25 cellular contexts compared by ENCODE assay signal in genomic region chr18:49625021-49625691, GRCh38.
A peak's percentile ranks its signal among the peaks of the same experiment; 100 is the strongest.
DNase-seq lines count a peak whose midpoint lies in the region; ATAC-seq, FAIRE-seq and TF ChIP-seq lines count a peak whose summit lies in the region.
"Had no signal": no experiment of that assay in that cellular context is flagged by ENCODE, and none has a peak within 500 bp of the region (broad histone marks: within the 10 kb centered on the region; RNA-seq: fewer than 3 reads in every experiment).

No MANE protein-coding gene starts in this region.

- TF ChIP-seq CTCF in astrocyte (IDR thresholded peaks at IDR 0.05; ENCODE audit: insufficient read depth, low read depth, low read length) = no peak
- no peak for TF ChIP-seq CTCF in osteoblast (IDR thresholded peaks at IDR 0.05; ENCODE audit: extremely low read depth, low read depth, low read length)
- TF ChIP-seq CTCF in tibial nerve (IDR thresholded peaks at IDR 0.05) = no peak

- no peak for TF ChIP-seq EP300 in tibial nerve (IDR thresholded peaks at IDR 0.05)

- ATAC-seq in HG02970 (IDR thresholded peaks at IDR 0.05; ENCODE audit: low FRiP score, unreplicated experiment) = no peak
- ATAC-seq: GM12878; left cardiac atrium; natural killer cell; stimulated activated memory B cell treated with anti-CD40 and anti-IgM and Interleukin-4, amounts not matched to agents 10 μg/mL and 1 μg/mL and 100 μg/mL, for 72 hours had no signal

- no peak overlapping the region for H3K4me3 Mint-ChIP-seq in astrocyte (ENCODE audit: unreplicated experiment)
- H3K4me3 Mint-ChIP-seq: CD4-positive, CD25-positive, alpha-beta regulatory T cell; central memory CD8-positive, alpha-beta T cell; natural killer cell; stimulated activated memory B cell treated with anti-CD40 and anti-IgM and Interleukin-4, amounts not matched to agents 10 μg/mL and 1 μg/mL and 100 μg/mL, for 72 hours had no signal

- peaks cover 2% of the 10 kb centered on the region for H3K9me3 Mint-ChIP-seq in astrocyte (ENCODE audit: unreplicated experiment)
- H3K9me3 Mint-ChIP-seq: central memory CD8-positive, alpha-beta T cell; natural killer cell had no signal

- H3K4me2 ChIP-seq in GM23248 (ENCODE audit: unreplicated experiment) (no peak overlapping the region), astrocyte (ENCODE audit: low read length) (no peak overlapping the region), osteoblast (ENCODE audit: insufficient read depth, low read length) (no peak overlapping the region)

- 76 to 77% methylated on average over 9 of the region's 9 CpGs for WGBS in GM23248 (ENCODE audit: low coverage in 1 of 2, low lambda C conversion rate in 2 of 2, missing lambda C conversion rate in 2 of 2), 2 experiments
- WGBS in tibial nerve, 2 donors = 67 to 70% methylated on average over 9 of the region's 9 CpGs

- peaks cover 17% of the 10 kb centered on the region for H3K4me1 Mint-ChIP-seq in astrocyte (ENCODE audit: low read depth, unreplicated experiment)
- H3K4me1 Mint-ChIP-seq: CD4-positive, CD25-positive, alpha-beta regulatory T cell; central memory CD8-positive, alpha-beta T cell; stimulated activated memory B cell treated with anti-CD40 and anti-IgM and Interleukin-4, amounts not matched to agents 10 μg/mL and 1 μg/mL and 100 μg/mL, for 72 hours had no signal

- no peaks in the 10 kb centered on the region for H3K9me2 ChIP-seq in GM23248 (ENCODE audit: insufficient read depth)

- H3K4me1 ChIP-seq in GM23248 (ENCODE audit: insufficient read depth) (peaks cover 7% of the 10 kb centered on the region; the same call in 1 of the 2 replicates), astrocyte (ENCODE audit: insufficient read depth, low read length) (no peaks in the 10 kb centered on the region), osteoblast (ENCODE audit: insufficient read depth, low read length) (peaks cover 14% of the 10 kb centered on the region), tibial nerve (peaks cover 0 to 6% (median 2%) of the 10 kb centered on the region in 4 donors)

- no peaks in the 10 kb centered on the region for H3K36me3 Mint-ChIP-seq in astrocyte (ENCODE audit: low read depth, unreplicated experiment)
- H3K36me3 Mint-ChIP-seq: CD4-positive, CD25-positive, alpha-beta regulatory T cell; natural killer cell; stimulated activated memory B cell treated with anti-CD40 and anti-IgM and Interleukin-4, amounts not matched to agents 10 μg/mL and 1 μg/mL and 100 μg/mL, for 72 hours had no signal

- H3K36me3 ChIP-seq in GM23248 (ENCODE audit: low read depth) = no peaks in the 10 kb centered on the region
- H3K36me3 ChIP-seq in astrocyte (ENCODE audit: insufficient read depth, low read length) = no peaks in the 10 kb centered on the region
- no peaks in the 10 kb centered on the region for H3K36me3 ChIP-seq in osteoblast (ENCODE audit: insufficient read depth, low read length)
- H3K36me3 ChIP-seq in tibial nerve = no peaks in the 10 kb centered on the region
- H3K36me3 ChIP-seq: SJSA1, suprapubic skin had no signal

- no peaks in the 10 kb centered on the region for H3K9me3 ChIP-seq in GM23248 (ENCODE audit: low read depth)
- no peaks in the 10 kb centered on the region for H3K9me3 ChIP-seq in astrocyte (ENCODE audit: insufficient read depth, low read depth, low read length)
- H3K9me3 ChIP-seq in osteoblast (ENCODE audit: low read depth, low read length) = no peaks in the 10 kb centered on the region
- no peaks in the 10 kb centered on the region for H3K9me3 ChIP-seq in tibial nerve
- H3K9me3 ChIP-seq: SJSA1, suprapubic skin had no signal

- peaks cover 24% of the 10 kb centered on the region for H3K27me3 Mint-ChIP-seq in astrocyte (ENCODE audit: low read depth, unreplicated experiment)

- no peak overlapping the region for H3K9ac ChIP-seq in GM23248
- H3K9ac ChIP-seq in astrocyte (ENCODE audit: low read length) = no peak overlapping the region

- TF ChIP-seq POLR2A in tibial nerve (IDR thresholded peaks at IDR 0.05) = no peak

- H3K27me3 ChIP-seq in GM23248 (replicated peaks; ENCODE audit: insufficient read depth) (peaks cover 17% of the 10 kb centered on the region; the same call in 1 of the 2 replicates), astrocyte (ENCODE audit: insufficient read depth, low read length) (peaks cover 26% of the 10 kb centered on the region), osteoblast (ENCODE audit: insufficient read depth, low read length) (peaks cover 9% of the 10 kb centered on the region), tibial nerve (no peaks in the 10 kb centered on the region)
- H3K27me3 ChIP-seq: SJSA1 had no signal

- H2AFZ ChIP-seq in GM23248 = no peak overlapping the region
- no peak overlapping the region for H2AFZ ChIP-seq in astrocyte (ENCODE audit: low read depth, low read length)
- no peak overlapping the region for H2AFZ ChIP-seq in osteoblast (ENCODE audit: low read length)

- no peaks in the 10 kb centered on the region for H4K20me1 ChIP-seq in GM23248 (ENCODE audit: insufficient read depth)
- no peaks in the 10 kb centered on the region for H4K20me1 ChIP-seq in astrocyte (ENCODE audit: insufficient read depth, low read length)
- H4K20me1 ChIP-seq in osteoblast (ENCODE audit: insufficient read depth, low read length) = no peaks in the 10 kb centered on the region

- H3F3A ChIP-seq in GM23248 (ENCODE audit: insufficient read depth) = no peaks in the 10 kb centered on the region

- no peak overlapping the region for H3K27ac Mint-ChIP-seq in astrocyte (ENCODE audit: unreplicated experiment)
- H3K27ac Mint-ChIP-seq: natural killer cell; stimulated activated memory B cell treated with anti-CD40 and anti-IgM and Interleukin-4, amounts not matched to agents 10 μg/mL and 1 μg/mL and 100 μg/mL, for 72 hours had no signal

- in situ Hi-C loops in GM23248 (cut with MboI) = no loop called here

- FAIRE-seq in astrocyte (lab: Jason Lieb, UNC) = no peak
- FAIRE-seq: GM12878 had no signal

- no peak overlapping the region for H3K4me3 ChIP-seq in GM23248
- no peak overlapping the region for H3K4me3 ChIP-seq in astrocyte (ENCODE audit: insufficient read depth, low read depth, low read length)
- no peak overlapping the region for H3K4me3 ChIP-seq in osteoblast (ENCODE audit: insufficient read depth, low read length)
- no peak overlapping the region for H3K4me3 ChIP-seq in tibial nerve
- H3K4me3 ChIP-seq: GM12878, SJSA1, suprapubic skin had no signal

- DNase-seq in GM23248 = peak; percentile 45
- peak; percentile 67 for DNase-seq in astrocyte (ENCODE audit: low read depth)
- DNase-seq in islet precursor cell = peak; percentile 43
- DNase-seq in osteoblast (ENCODE audit: insufficient read length, low spot score, missing footprints) = peak; percentile 88
- DNase-seq in NCI-H510A (lab: John Stamatoyannopoulos, UW) = no peak
- no peak for DNase-seq in HT-29 (ENCODE audit: low spot score)
- no peak for DNase-seq in tibial nerve (ENCODE audit: low spot score in 2 of 2)
- DNase-seq: activated naive CD4-positive, alpha-beta T cell treated with anti-CD3 and anti-CD28 coated beads, Interleukin-2, amount 50 U/mL, for 16 hours; aorta; CD4-positive, CD25-positive, alpha-beta regulatory T cell; DMS153; erythroblast; KG1; left cardiac atrium; natural killer cell; NCI-H1048; NCI-H2081; stimulated activated CD4-positive, alpha-beta T cell treated with anti-CD3 and anti-CD28 coated beads, Interleukin-2, amount 100 ng/mL, for 24 hours; T-helper 1 cell had no signal

- H3K79me2 ChIP-seq in GM23248 (ENCODE audit: insufficient read depth) (no peaks in the 10 kb centered on the region), astrocyte (ENCODE audit: insufficient read depth, low read length) (no peaks in the 10 kb centered on the region), osteoblast (ENCODE audit: insufficient read depth, low read length) (no peaks in the 10 kb centered on the region)

- H3K27ac ChIP-seq in GM23248 (no peak overlapping the region), astrocyte (ENCODE audit: low read depth, low read length) (no peak overlapping the region), osteoblast (ENCODE audit: low read depth, low read length) (peak overlapping the region; percentile 29), tibial nerve (no peak overlapping the region)
- H3K27ac ChIP-seq: SJSA1, suprapubic skin had no signal

Comparison
In these comparisons a context has a peak if more than half of its experiments do, and no peak if none do; other contexts are left out.
1. DNase-seq: peak in GM23248 (single experiment), astrocyte (single experiment), islet precursor cell (single experiment) and osteoblast (single experiment); none in NCI-H510A (single experiment), HT-29 (single experiment) and tibial nerve (0 of 2).